In the genomic region with DNA sequence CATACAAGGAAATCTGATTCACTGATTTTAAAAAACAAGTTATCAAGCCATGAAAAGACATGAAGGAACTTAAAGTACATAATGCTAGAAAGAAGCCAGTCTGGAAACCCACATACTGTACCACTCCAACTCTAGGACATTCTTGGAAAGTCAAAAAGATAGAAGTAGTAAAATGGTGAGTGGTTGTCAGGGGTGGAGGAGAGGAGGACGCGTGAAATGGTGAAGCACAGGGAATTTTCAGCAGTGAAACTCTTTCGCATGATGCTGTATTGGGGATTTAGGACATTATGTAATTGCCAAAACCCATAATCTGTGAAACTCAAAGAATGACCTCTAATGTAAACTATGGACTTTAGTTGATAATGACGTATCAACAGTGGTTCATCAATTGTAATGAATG, we compare ENCODE assay signal across 24 cellular contexts. TPM values are rescaled to one million over a fixed set of nuclear protein-coding genes. Genes with fewer than 3 reads are reported as not detected.
A peak's percentile ranks its signal among the peaks of the same experiment; 100 is the strongest.
DNase-seq lines count a peak whose midpoint lies in the region; ATAC-seq and TF ChIP-seq lines count a peak whose summit lies in the region.
"Had no signal": no experiment of that assay in that cellular context is flagged by ENCODE, and none has a peak within 500 bp of the region (broad histone marks: within the 10 kb centered on the region; RNA-seq: fewer than 3 reads in every experiment).

No MANE protein-coding gene starts in this region.

- peaks cover 26% of the 10 kb centered on the region for H3K79me2 ChIP-seq in neural progenitor cell (ENCODE audit: low read depth)

- no peaks in the 10 kb centered on the region for H3K9me3 Mint-ChIP-seq in activated CD4-positive, alpha-beta T cell treated with anti-CD3 and anti-CD28 coated beads, Interleukin-2, amount 10 ng/mL, durations not matched to agents 24 days and 14 days
- H3K9me3 Mint-ChIP-seq in neural progenitor cell: no peaks in the 10 kb centered on the region
- H3K9me3 Mint-ChIP-seq: CD4-positive, CD25-positive, alpha-beta regulatory T cell; GM23338; IgD-negative memory B cell had no signal

- no peak overlapping the region for H2AFZ ChIP-seq in neural progenitor cell (replicated peaks)
- H2AFZ ChIP-seq: GM23338 had no signal

- no peaks in the 10 kb centered on the region for H3K27me3 Mint-ChIP-seq in activated CD4-positive, alpha-beta T cell treated with anti-CD3 and anti-CD28 coated beads, Interleukin-2, amount 10 ng/mL, durations not matched to agents 24 days and 14 days
- no peaks in the 10 kb centered on the region for H3K27me3 Mint-ChIP-seq in neural progenitor cell (ENCODE audit: insufficient read depth, low read depth)
- H3K27me3 Mint-ChIP-seq: CD4-positive, CD25-positive, alpha-beta regulatory T cell; IgD-negative memory B cell had no signal

- no peaks in the 10 kb centered on the region for H3K36me3 Mint-ChIP-seq in activated CD4-positive, alpha-beta T cell treated with anti-CD3 and anti-CD28 coated beads, Interleukin-2, amount 10 ng/mL, durations not matched to agents 24 days and 14 days (ENCODE audit: low read depth)
- no peaks in the 10 kb centered on the region for H3K36me3 Mint-ChIP-seq in neural progenitor cell
- H3K36me3 Mint-ChIP-seq: CD4-positive, CD25-positive, alpha-beta regulatory T cell; IgD-negative memory B cell had no signal

- no peak overlapping the region for H3K4me3 ChIP-seq in neural progenitor cell
- H3K4me3 ChIP-seq: GM23338, SJSA1 had no signal

- ATAC-seq in GM19023 (IDR thresholded peaks at IDR 0.05; ENCODE audit: unreplicated experiment): no peak
- ATAC-seq: GM23338, Right ventricle myocardium inferior had no signal

- TF ChIP-seq CTCF in neural progenitor cell (IDR thresholded peaks at IDR 0.05): no peak

- no peaks in the 10 kb centered on the region for H3K9me3 ChIP-seq in neural progenitor cell (ENCODE audit: low read depth)
- H3K9me3 ChIP-seq: SJSA1 had no signal

- H3K27me3 ChIP-seq in neural progenitor cell: peaks cover under 1% of the 10 kb centered on the region
- H3K27me3 ChIP-seq: SJSA1 had no signal

- no peak overlapping the region for H3K4me3 Mint-ChIP-seq in activated CD4-positive, alpha-beta T cell treated with anti-CD3 and anti-CD28 coated beads, Interleukin-2, amount 10 ng/mL, durations not matched to agents 24 days and 14 days
- H3K4me3 Mint-ChIP-seq in neural progenitor cell: no peak overlapping the region
- H3K4me3 Mint-ChIP-seq: CD4-positive, CD25-positive, alpha-beta regulatory T cell; GM23338; IgD-negative memory B cell had no signal

- H4K20me1 ChIP-seq in neural progenitor cell (ENCODE audit: low read depth): peaks cover 29% of the 10 kb centered on the region

- no peaks in the 10 kb centered on the region for H3K4me1 ChIP-seq in neural progenitor cell
- H3K4me1 ChIP-seq: SJSA1 had no signal

- intact Hi-C loops in activated CD4-positive, alpha-beta T cell treated with anti-CD3 and anti-CD28 coated beads, Interleukin-2, amount 10 ng/mL, durations not matched to agents 24 days and 14 days (cut with micrococcal nuclease): no loop called here

- no peak overlapping the region for H3K27ac ChIP-seq in neural progenitor cell
- H3K27ac ChIP-seq: SJSA1 had no signal

- peaks cover 2% of the 10 kb centered on the region for H3K4me1 Mint-ChIP-seq in activated CD4-positive, alpha-beta T cell treated with anti-CD3 and anti-CD28 coated beads, Interleukin-2, amount 10 ng/mL, durations not matched to agents 24 days and 14 days
- H3K4me1 Mint-ChIP-seq in neural progenitor cell: no peaks in the 10 kb centered on the region
- H3K4me1 Mint-ChIP-seq: CD4-positive, CD25-positive, alpha-beta regulatory T cell; GM23338; IgD-negative memory B cell had no signal

- H3K27ac Mint-ChIP-seq in activated CD4-positive, alpha-beta T cell treated with anti-CD3 and anti-CD28 coated beads, Interleukin-2, amount 10 ng/mL, durations not matched to agents 24 days and 14 days: no peak overlapping the region
- no peak overlapping the region for H3K27ac Mint-ChIP-seq in neural progenitor cell
- H3K27ac Mint-ChIP-seq: CD4-positive, CD25-positive, alpha-beta regulatory T cell; GM23338; IgD-negative memory B cell had no signal

- no peak overlapping the region for H3K4me2 ChIP-seq in neural progenitor cell
- H3K4me2 ChIP-seq: GM23338 had no signal

- no peaks in the 10 kb centered on the region for H3F3A ChIP-seq in neural progenitor cell (ENCODE audit: low read depth)

- DNase-seq in activated CD4-positive, alpha-beta T cell treated with anti-CD3 and anti-CD28 coated beads, Interleukin-2, amount 10 ng/mL, durations not matched to agents 24 days and 14 days: peak; percentile 62
- DNase-seq in activated CD4-positive, alpha-beta T cell treated with anti-CD3 and anti-CD28 coated beads, Interleukin-2, amount 50 U/mL, for 1 hour: no peak
- DNase-seq in dedifferentiated amniotic fluid mesenchymal stem cell (ENCODE audit: extremely low spot score): peak; percentile 15
- DNase-seq in neural progenitor cell (ENCODE audit: low spot score): peak; percentile 1
- no peak for DNase-seq in GOT3 (lab: John Stamatoyannopoulos, UW)
- no peak for DNase-seq in T-helper 1 cell
- no peak for DNase-seq in activated T-cell treated with anti-CD3 and anti-CD28 coated beads, Interleukin-2, amount 50 U/mL, for 1 hour
- DNase-seq: 8988T; ACHN; CD4-positive, CD25-positive, alpha-beta regulatory T cell; HCEC 1CT; NCI-H1092; NCI-H1417 treated with DMSO at 0.1 percent for 48 hours; NCI-H1694 treated with DMSO at 0.1 percent for 48 hours; NCI-H2081; NCI-H226; NCI-H510A; NCI-H69; OCI-M1 had no signal

- H3K36me3 ChIP-seq in neural progenitor cell: no peaks in the 10 kb centered on the region

- H3K9ac ChIP-seq in neural progenitor cell: no peak overlapping the region

RNA-seq across cellular contexts. Expression of gene NBPF1, which starts 7.3 kb away (rescaled TPM):
- 4.2 and 5.1 TPM in 2 replicates for total RNA-seq in activated CD4-positive, alpha-beta T cell treated with anti-CD3 and anti-CD28 coated beads, Interleukin-2, amount 10 ng/mL, durations not matched to agents 24 days and 14 days
- total RNA-seq in neural progenitor cell (ENCODE audit: low replicate concordance): 54.9 and 69.9 TPM in 2 replicates

Comparison
In these comparisons a context has a peak if more than half of its experiments do, and no peak if none do; other contexts are left out.
1. DNase-seq: peak in activated CD4-positive, alpha-beta T cell treated with anti-CD3 and anti-CD28 coated beads, Interleukin-2, amount 10 ng/mL, durations not matched to agents 24 days and 14 days (single experiment), dedifferentiated amniotic fluid mesenchymal stem cell (single experiment) and neural progenitor cell (single experiment); none in activated CD4-positive, alpha-beta T cell treated with anti-CD3 and anti-CD28 coated beads, Interleukin-2, amount 50 U/mL, for 1 hour (single experiment), GOT3 (single experiment), T-helper 1 cell (0 of 5) and activated T-cell treated with anti-CD3 and anti-CD28 coated beads, Interleukin-2, amount 50 U/mL, for 1 hour (single experiment).